Comparison of ENCODE assay signal across 15 cellular contexts in the genomic region with DNA sequence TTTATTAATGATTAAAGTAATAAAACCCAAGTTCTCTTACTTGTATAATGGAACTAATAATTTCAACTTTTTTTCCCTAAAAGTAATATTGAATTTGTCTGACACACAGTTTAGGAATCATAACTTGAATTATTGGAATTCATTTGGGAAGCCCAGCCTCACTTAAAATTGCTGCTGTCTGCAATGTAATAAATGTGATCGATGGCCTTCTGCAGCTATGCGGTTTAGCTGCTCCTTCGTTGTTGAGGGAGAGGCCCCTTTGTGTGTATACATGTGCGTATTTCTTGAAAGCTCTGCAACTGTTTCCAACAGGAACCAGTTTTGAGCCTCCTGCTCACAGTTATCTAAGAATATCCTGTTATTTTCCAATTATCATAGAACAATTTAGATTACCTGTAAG.
A peak's percentile ranks its signal among the peaks of the same experiment; 100 is the strongest.
DNase-seq lines count a peak whose midpoint lies in the region; ATAC-seq and TF ChIP-seq lines count a peak whose summit lies in the region.
"Had no signal": no experiment of that assay in that cellular context is flagged by ENCODE, and none has a peak within 500 bp of the region (broad histone marks: within the 10 kb centered on the region; RNA-seq: fewer than 3 reads in every experiment).

No MANE protein-coding gene starts in this region.

- H2AFZ ChIP-seq in neural progenitor cell (replicated peaks) = peak overlapping the region; percentile 64

- no peaks in the 10 kb centered on the region for H3K9me3 ChIP-seq in neural progenitor cell (ENCODE audit: low read depth)
- H3K9me3 ChIP-seq: A549, BE2C had no signal

- no peak overlapping the region for H3K27ac ChIP-seq in neural progenitor cell
- H3K27ac ChIP-seq: A549, C4-2B had no signal

- peaks cover 45% of the 10 kb centered on the region for H3K9me3 Mint-ChIP-seq in neural progenitor cell

- no peak overlapping the region for H3K4me2 ChIP-seq in neural progenitor cell
- H3K4me2 ChIP-seq: A549 had no signal

- H3K9ac ChIP-seq in neural progenitor cell = no peak overlapping the region

- TF ChIP-seq CTCF in fibroblast of villous mesenchyme (IDR thresholded peaks at IDR 0.05; ENCODE audit: insufficient read depth, low read depth, low read length) = no peak
- TF ChIP-seq CTCF in neural progenitor cell (IDR thresholded peaks at IDR 0.05) = no peak

- peaks cover 3% of the 10 kb centered on the region for H3F3A ChIP-seq in neural progenitor cell (ENCODE audit: low read depth)

- no peak for ATAC-seq in GM18861 (IDR thresholded peaks at IDR 0.05; ENCODE audit: unreplicated experiment)
- no peak for ATAC-seq in HG03378 (IDR thresholded peaks at IDR 0.05; ENCODE audit: unreplicated experiment)
- no peak for ATAC-seq in HG03095 (IDR thresholded peaks at IDR 0.05; ENCODE audit: unreplicated experiment)
- no peak for ATAC-seq in GM21717 (IDR thresholded peaks at IDR 0.05; ENCODE audit: unreplicated experiment)
- ATAC-seq: A549, GM12878, HCT116 had no signal

- H3K36me3 Mint-ChIP-seq in neural progenitor cell = peaks cover 16% of the 10 kb centered on the region
- H3K36me3 Mint-ChIP-seq: CD4-positive, alpha-beta memory T cell; IgD-negative memory B cell had no signal

- no peaks in the 10 kb centered on the region for H3K36me3 ChIP-seq in neural progenitor cell
- H3K36me3 ChIP-seq: BE2C had no signal

- no peak overlapping the region for H3K4me3 ChIP-seq in fibroblast of villous mesenchyme (ENCODE audit: low read depth, low read length)
- H3K4me3 ChIP-seq in neural progenitor cell = no peak overlapping the region
- H3K4me3 ChIP-seq: A549, GM12878 had no signal

- H3K27ac Mint-ChIP-seq in neural progenitor cell = no peak overlapping the region
- H3K27ac Mint-ChIP-seq: CD4-positive, alpha-beta memory T cell; IgD-negative memory B cell had no signal

- no peaks in the 10 kb centered on the region for H4K20me1 ChIP-seq in neural progenitor cell (ENCODE audit: low read depth)

- peak; percentile 80 for DNase-seq in amniotic epithelial cell (ENCODE audit: low read depth)
- peak; percentile 53 for DNase-seq in fibroblast of villous mesenchyme (ENCODE audit: low read depth)
- DNase-seq in neural progenitor cell (ENCODE audit: low spot score) = no peak
- DNase-seq: BE2C; CD4-positive, alpha-beta memory T cell; DMS79 had no signal

- H3K4me3 Mint-ChIP-seq in neural progenitor cell = no peak overlapping the region
- H3K4me3 Mint-ChIP-seq: CD4-positive, alpha-beta memory T cell; IgD-negative memory B cell had no signal

- no peaks in the 10 kb centered on the region for H3K4me1 ChIP-seq in neural progenitor cell
- H3K4me1 ChIP-seq: A549 had no signal

- H3K4me1 Mint-ChIP-seq in neural progenitor cell = peaks cover 12% of the 10 kb centered on the region
- H3K4me1 Mint-ChIP-seq: CD4-positive, alpha-beta memory T cell; IgD-negative memory B cell had no signal

- H3K79me2 ChIP-seq in neural progenitor cell (ENCODE audit: low read depth) = no peaks in the 10 kb centered on the region

- no peaks in the 10 kb centered on the region for H3K27me3 Mint-ChIP-seq in neural progenitor cell (ENCODE audit: insufficient read depth, low read depth)
- H3K27me3 Mint-ChIP-seq: IgD-negative memory B cell had no signal

- no peaks in the 10 kb centered on the region for H3K27me3 ChIP-seq in neural progenitor cell
- H3K27me3 ChIP-seq: BE2C had no signal
